Comparison of ENCODE assay signal across 2 cellular contexts in the genomic region with DNA sequence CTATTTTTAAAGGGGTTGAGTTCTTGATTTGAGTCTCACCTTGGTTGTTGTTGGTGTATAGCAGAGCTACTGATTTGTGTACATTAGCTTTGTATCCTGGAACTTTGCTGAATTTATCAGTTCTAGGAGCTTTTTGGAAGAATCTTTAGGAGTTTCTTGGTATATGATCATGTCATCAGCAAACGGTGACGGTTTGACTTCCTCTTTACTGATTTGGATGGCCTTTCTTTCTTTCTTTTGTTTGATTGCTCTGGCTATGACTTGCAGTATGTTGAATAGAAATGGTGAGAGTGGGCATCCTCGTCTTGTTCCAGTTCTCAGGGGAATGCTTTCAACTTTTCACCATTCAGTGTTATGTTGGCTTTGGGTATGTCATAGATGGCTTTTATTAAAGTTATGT.
TF ChIP-seq lines count a peak whose summit lies in the region.

No MANE protein-coding gene starts in this region.

TF ChIP-seq in GM23338, 12 proteins besides CTCF, POLR2A, EP300 and RAD21 (continued from another document):
- TF ChIP-seq, protein P1, sequence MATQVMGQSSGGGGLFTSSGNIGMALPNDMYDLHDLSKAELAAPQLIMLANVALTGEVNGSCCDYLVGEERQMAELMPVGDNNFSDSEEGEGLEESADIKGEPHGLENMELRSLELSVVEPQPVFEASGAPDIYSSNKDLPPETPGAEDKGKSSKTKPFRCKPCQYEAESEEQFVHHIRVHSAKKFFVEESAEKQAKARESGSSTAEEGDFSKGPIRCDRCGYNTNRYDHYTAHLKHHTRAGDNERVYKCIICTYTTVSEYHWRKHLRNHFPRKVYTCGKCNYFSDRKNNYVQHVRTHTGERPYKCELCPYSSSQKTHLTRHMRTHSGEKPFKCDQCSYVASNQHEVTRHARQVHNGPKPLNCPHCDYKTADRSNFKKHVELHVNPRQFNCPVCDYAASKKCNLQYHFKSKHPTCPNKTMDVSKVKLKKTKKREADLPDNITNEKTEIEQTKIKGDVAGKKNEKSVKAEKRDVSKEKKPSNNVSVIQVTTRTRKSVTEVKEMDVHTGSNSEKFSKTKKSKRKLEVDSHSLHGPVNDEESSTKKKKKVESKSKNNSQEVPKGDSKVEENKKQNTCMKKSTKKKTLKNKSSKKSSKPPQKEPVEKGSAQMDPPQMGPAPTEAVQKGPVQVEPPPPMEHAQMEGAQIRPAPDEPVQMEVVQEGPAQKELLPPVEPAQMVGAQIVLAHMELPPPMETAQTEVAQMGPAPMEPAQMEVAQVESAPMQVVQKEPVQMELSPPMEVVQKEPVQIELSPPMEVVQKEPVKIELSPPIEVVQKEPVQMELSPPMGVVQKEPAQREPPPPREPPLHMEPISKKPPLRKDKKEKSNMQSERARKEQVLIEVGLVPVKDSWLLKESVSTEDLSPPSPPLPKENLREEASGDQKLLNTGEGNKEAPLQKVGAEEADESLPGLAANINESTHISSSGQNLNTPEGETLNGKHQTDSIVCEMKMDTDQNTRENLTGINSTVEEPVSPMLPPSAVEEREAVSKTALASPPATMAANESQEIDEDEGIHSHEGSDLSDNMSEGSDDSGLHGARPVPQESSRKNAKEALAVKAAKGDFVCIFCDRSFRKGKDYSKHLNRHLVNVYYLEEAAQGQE (IDR thresholded peaks at IDR 0.05; ENCODE audit: unreplicated experiment) = no peak
- TF ChIP-seq NANOG (IDR thresholded peaks at IDR 0.05; ENCODE audit: borderline replicate concordance) = no peak
- TF ChIP-seq EZH2phosphoT487 (IDR thresholded peaks at IDR 0.05; ENCODE audit: unreplicated experiment) = no peak
- TF ChIP-seq, protein P2, sequence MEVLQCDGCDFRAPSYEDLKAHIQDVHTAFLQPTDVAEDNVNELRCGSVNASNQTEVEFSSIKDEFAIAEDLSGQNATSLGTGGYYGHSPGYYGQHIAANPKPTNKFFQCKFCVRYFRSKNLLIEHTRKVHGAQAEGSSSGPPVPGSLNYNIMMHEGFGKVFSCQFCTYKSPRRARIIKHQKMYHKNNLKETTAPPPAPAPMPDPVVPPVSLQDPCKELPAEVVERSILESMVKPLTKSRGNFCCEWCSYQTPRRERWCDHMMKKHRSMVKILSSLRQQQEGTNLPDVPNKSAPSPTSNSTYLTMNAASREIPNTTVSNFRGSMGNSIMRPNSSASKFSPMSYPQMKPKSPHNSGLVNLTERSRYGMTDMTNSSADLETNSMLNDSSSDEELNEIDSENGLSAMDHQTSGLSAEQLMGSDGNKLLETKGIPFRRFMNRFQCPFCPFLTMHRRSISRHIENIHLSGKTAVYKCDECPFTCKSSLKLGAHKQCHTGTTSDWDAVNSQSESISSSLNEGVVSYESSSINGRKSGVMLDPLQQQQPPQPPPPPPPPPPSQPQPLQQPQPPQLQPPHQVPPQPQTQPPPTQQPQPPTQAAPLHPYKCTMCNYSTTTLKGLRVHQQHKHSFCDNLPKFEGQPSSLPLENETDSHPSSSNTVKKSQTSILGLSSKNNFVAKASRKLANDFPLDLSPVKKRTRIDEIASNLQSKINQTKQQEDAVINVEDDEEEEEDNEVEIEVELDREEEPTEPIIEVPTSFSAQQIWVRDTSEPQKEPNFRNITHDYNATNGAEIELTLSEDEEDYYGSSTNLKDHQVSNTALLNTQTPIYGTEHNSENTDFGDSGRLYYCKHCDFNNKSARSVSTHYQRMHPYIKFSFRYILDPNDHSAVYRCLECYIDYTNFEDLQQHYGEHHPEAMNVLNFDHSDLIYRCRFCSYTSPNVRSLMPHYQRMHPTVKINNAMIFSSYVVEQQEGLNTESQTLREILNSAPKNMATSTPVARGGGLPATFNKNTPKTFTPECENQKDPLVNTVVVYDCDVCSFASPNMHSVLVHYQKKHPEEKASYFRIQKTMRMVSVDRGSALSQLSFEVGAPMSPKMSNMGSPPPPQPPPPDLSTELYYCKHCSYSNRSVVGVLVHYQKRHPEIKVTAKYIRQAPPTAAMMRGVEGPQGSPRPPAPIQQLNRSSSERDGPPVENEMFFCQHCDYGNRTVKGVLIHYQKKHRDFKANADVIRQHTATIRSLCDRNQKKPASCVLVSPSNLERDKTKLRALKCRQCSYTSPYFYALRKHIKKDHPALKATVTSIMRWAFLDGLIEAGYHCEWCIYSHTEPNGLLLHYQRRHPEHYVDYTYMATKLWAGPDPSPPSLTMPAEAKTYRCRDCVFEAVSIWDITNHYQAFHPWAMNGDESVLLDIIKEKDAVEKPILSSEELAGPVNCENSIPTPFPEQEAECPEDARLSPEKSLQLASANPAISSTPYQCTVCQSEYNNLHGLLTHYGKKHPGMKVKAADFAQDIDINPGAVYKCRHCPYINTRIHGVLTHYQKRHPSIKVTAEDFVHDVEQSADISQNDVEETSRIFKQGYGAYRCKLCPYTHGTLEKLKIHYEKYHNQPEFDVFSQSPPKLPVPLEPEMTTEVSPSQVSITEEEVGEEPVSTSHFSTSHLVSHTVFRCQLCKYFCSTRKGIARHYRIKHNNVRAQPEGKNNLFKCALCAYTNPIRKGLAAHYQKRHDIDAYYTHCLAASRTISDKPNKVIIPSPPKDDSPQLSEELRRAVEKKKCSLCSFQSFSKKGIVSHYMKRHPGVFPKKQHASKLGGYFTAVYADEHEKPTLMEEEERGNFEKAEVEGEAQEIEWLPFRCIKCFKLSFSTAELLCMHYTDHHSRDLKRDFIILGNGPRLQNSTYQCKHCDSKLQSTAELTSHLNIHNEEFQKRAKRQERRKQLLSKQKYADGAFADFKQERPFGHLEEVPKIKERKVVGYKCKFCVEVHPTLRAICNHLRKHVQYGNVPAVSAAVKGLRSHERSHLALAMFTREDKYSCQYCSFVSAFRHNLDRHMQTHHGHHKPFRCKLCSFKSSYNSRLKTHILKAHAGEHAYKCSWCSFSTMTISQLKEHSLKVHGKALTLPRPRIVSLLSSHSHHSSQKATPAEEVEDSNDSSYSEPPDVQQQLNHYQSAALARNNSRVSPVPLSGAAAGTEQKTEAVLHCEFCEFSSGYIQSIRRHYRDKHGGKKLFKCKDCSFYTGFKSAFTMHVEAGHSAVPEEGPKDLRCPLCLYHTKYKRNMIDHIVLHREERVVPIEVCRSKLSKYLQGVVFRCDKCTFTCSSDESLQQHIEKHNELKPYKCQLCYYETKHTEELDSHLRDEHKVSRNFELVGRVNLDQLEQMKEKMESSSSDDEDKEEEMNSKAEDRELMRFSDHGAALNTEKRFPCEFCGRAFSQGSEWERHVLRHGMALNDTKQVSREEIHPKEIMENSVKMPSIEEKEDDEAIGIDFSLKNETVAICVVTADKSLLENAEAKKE (CRISPR knock-in tag; IDR thresholded peaks at IDR 0.05) = no peak

TF ChIP-seq in WTC11, 78 proteins besides CTCF, POLR2A, EP300 and RAD21 (continued from another document):
- TF ChIP-seq, protein P3, sequence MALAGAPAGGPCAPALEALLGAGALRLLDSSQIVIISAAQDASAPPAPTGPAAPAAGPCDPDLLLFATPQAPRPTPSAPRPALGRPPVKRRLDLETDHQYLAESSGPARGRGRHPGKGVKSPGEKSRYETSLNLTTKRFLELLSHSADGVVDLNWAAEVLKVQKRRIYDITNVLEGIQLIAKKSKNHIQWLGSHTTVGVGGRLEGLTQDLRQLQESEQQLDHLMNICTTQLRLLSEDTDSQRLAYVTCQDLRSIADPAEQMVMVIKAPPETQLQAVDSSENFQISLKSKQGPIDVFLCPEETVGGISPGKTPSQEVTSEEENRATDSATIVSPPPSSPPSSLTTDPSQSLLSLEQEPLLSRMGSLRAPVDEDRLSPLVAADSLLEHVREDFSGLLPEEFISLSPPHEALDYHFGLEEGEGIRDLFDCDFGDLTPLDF (CRISPR knock-in tag; IDR thresholded peaks at IDR 0.05) = no peak
- TF ChIP-seq MXD4 (CRISPR knock-in tag; IDR thresholded peaks at IDR 0.05; ENCODE audit: borderline replicate concordance) = no peak
- no peak for TF ChIP-seq RORB (CRISPR knock-in tag; IDR thresholded peaks at IDR 0.05)
